ENCODE assay signal across 26 cellular contexts in genomic region chr6:138688580-138688979, GRCh38.
A peak's percentile ranks its signal among the peaks of the same experiment; 100 is the strongest.
DNase-seq lines count a peak whose midpoint lies in the region; ATAC-seq, FAIRE-seq and TF ChIP-seq lines count a peak whose summit lies in the region.
"Had no signal": no experiment of that assay in that cellular context is flagged by ENCODE, and none has a peak within 500 bp of the region (broad histone marks: within the 10 kb centered on the region; RNA-seq: fewer than 3 reads in every experiment).

No MANE protein-coding gene starts in this region.

- no peak overlapping the region for H3K14ac ChIP-seq in IMR-90 (replicated peaks; ENCODE audit: low read depth, low read length)
- no peak overlapping the region for H3K14ac ChIP-seq in H1 (ENCODE audit: insufficient read length)

- H4K20me1 ChIP-seq in IMR-90 (ENCODE audit: insufficient read depth, low read length) (no peaks in the 10 kb centered on the region), H1 (replicated peaks in 1 of 2; ENCODE audit: control insufficient read depth in 1 of 2, insufficient read depth in 2 of 2, low read length in 2 of 2) (peaks cover 2 to 3% of the 10 kb centered on the region in 2 experiments), smooth muscle cell (ENCODE audit: low read depth) (no peaks in the 10 kb centered on the region)

- no peak overlapping the region for H2BK5ac ChIP-seq in IMR-90 (ENCODE audit: low read depth, low read length, poor library complexity, severe bottlenecking)
- H2BK5ac ChIP-seq in H1 (ENCODE audit: low read depth, low read length): no peak overlapping the region

- H3K9ac ChIP-seq in IMR-90 (ENCODE audit: low read depth, low read length) (no peak overlapping the region), H1 (replicated peaks in 1 of 4; ENCODE audit: extremely low read depth in 1 of 4, low read depth in 3 of 4, low read length in 3 of 4) (no peak overlapping the region), liver (ENCODE audit: low read depth in 1 of 2, low read length in 2 of 2) (no peak overlapping the region), smooth muscle cell (ENCODE audit: low read depth) (no peak overlapping the region)
- H3K9ac ChIP-seq: BLaER1 treated with 17β-estradiol and CSF1 and Interleukin-3, amounts not matched to agents 10 nM and 100 nM had no signal

- no peak overlapping the region for H2AK5ac ChIP-seq in IMR-90 (ENCODE audit: low read depth, low read length)
- H2AK5ac ChIP-seq in H1 (ENCODE audit: low read depth, low read length): no peak overlapping the region

- H2AFZ ChIP-seq in IMR-90 (replicated peaks; ENCODE audit: low read length, poor library complexity) (no peak overlapping the region), H1 (ENCODE audit: low read length) (no peak overlapping the region), smooth muscle cell (ENCODE audit: low read depth) (no peak overlapping the region)
- H2AFZ ChIP-seq: GM23338 had no signal

- H3K4ac ChIP-seq in IMR-90 (ENCODE audit: low read depth, low read length) (no peak overlapping the region), H1 (replicated peaks; ENCODE audit: insufficient read length, low read depth, low read length) (no peak overlapping the region)

- H3K79me2 ChIP-seq in H1 (ENCODE audit: control insufficient read depth in 1 of 2, insufficient read depth in 2 of 2, low read length in 2 of 2) (peaks cover 0 to 61% of the 10 kb centered on the region in 2 experiments; a peak in 3 of 4 replicates), smooth muscle cell (ENCODE audit: low read depth) (peaks cover 69% of the 10 kb centered on the region)

- CTCF ChIA-PET in IMR-90 (lab: Yijun Ruan, JAX) (no interaction called here), H1 (lab: Charles Lee; ENCODE audit: partially characterized antibody) (interaction anchor here (0.6 to 1.6 kb wide), 4 partner anchors 33 to 1929 kb away, joined by 3 read pairs; no protein-coding TSS in a partner anchor)

- no peaks in the 10 kb centered on the region for H3K36me3 ChIP-seq in IMR-90 (ENCODE audit: control insufficient read depth, insufficient read depth, low read length)
- H3K36me3 ChIP-seq in H1 (ENCODE audit: control insufficient read depth in 2 of 4, insufficient read depth in 4 of 4, low read length in 3 of 4): no peaks in the 10 kb centered on the region; a peak in 2 of 8 replicates
- no peaks in the 10 kb centered on the region for H3K36me3 ChIP-seq in liver (ENCODE audit: control insufficient read depth in 4 of 4, insufficient read depth in 3 of 4, low read depth in 1 of 4, low read length in 3 of 4)
- no peaks in the 10 kb centered on the region for H3K36me3 ChIP-seq in smooth muscle cell (ENCODE audit: low read depth)
- H3K36me3 ChIP-seq: BE2C; BLaER1 treated with 17β-estradiol and CSF1 and Interleukin-3, amounts not matched to agents 10 nM and 100 nM; HAP-1 had no signal

- DNase-seq in IMR-90 (no peak), H1 (ENCODE audit: low read depth in 1 of 2, low spot score in 2 of 2) (no peak), smooth muscle cell (lab: John Stamatoyannopoulos, UW; ENCODE audit: unreplicated experiment) (no peak), NCI-H1048 (lab: John Stamatoyannopoulos, UW) (no peak), T-helper 1 cell (no peak), NCI-H146 treated with DMSO at 0.1 percent for 48 hours (lab: John Stamatoyannopoulos, UW; ENCODE audit: unreplicated experiment) (no peak), amygdala (lab: John Stamatoyannopoulos, UW) (no peak)
- DNase-seq: ACHN; AML-193; BE2C; CD4-positive, alpha-beta T cell; CD8-positive, alpha-beta memory T cell; DMS 273 treated with DMSO at 0.1 percent for 48 hours; DMS79; EL; GDM1; HFFc6 had no signal

- in situ Hi-C loops in IMR-90 (cut with MboI; ENCODE audit: low sequenced_read_pairs): loop anchor here (5.0 kb wide), 1 partner anchor 96 kb away; no protein-coding TSS in a partner anchor

- H3K23ac ChIP-seq in IMR-90 (ENCODE audit: low read depth, low read length) (no peak overlapping the region), H1 (ENCODE audit: insufficient read length) (no peak overlapping the region)

- H3F3A ChIP-seq in smooth muscle cell (ENCODE audit: low read depth): peaks cover 3% of the 10 kb centered on the region

- H3K18ac ChIP-seq in IMR-90 (ENCODE audit: low read depth, low read length) (no peak overlapping the region), H1 (ENCODE audit: extremely low read depth, low read length) (no peak overlapping the region)

- H3K4me2 ChIP-seq in IMR-90 (ENCODE audit: low read depth, low read length) (no peak overlapping the region), H1 (ENCODE audit: insufficient read depth in 1 of 2, low read depth in 2 of 2, low read length in 2 of 2) (no peak overlapping the region), smooth muscle cell (no peak overlapping the region)
- H3K4me2 ChIP-seq: BLaER1 treated with 17β-estradiol and CSF1 and Interleukin-3, amounts not matched to agents 10 nM and 100 nM; GM23338 had no signal

- H3K27ac ChIP-seq in IMR-90 (ENCODE audit: insufficient read depth, low read length) (no peak overlapping the region), H1 (ENCODE audit: low read depth, low read length) (no peak overlapping the region), liver (ENCODE audit: low read depth in 1 of 2, low read length in 2 of 2) (no peak overlapping the region), smooth muscle cell (ENCODE audit: low read depth) (peak overlapping the region; percentile 74)
- H3K27ac ChIP-seq: BLaER1 treated with 17β-estradiol and CSF1 and Interleukin-3, amounts not matched to agents 10 nM and 100 nM had no signal

- no peaks in the 10 kb centered on the region for H3K9me3 ChIP-seq in IMR-90 (ENCODE audit: control insufficient read depth, insufficient read depth, low read length)
- H3K9me3 ChIP-seq in H1 (ENCODE audit: insufficient read depth in 2 of 2, low read depth in 1 of 2, low read length in 1 of 2): no peaks in the 10 kb centered on the region
- H3K9me3 ChIP-seq in liver (ENCODE audit: control insufficient read depth in 4 of 4, low read length in 3 of 4): no peaks in the 10 kb centered on the region
- no peaks in the 10 kb centered on the region for H3K9me3 ChIP-seq in smooth muscle cell (replicated peaks; ENCODE audit: low read depth)
- H3K9me3 ChIP-seq: BE2C; BLaER1 treated with 17β-estradiol and CSF1 and Interleukin-3, amounts not matched to agents 10 nM and 100 nM; HAP-1 had no signal

- no peak overlapping the region for H3K56ac ChIP-seq in IMR-90 (ENCODE audit: extremely low read depth, insufficient read depth, low read length)
- H3K56ac ChIP-seq in H1 (replicated peaks; ENCODE audit: insufficient read length, low read depth, low read length): no peak overlapping the region

- dilution Hi-C loops in IMR-90 (cut with HindIII; ENCODE audit: low sequenced_read_pairs, unreplicated experiment): no loop called here

- no CpG with 5 or more reads among the region's 4 CpGs for WGBS in IMR-90 (ENCODE audit: extremely low coverage in 2 of 2, insufficient read length in 1 of 2), 2 experiments
- WGBS in H1 (ENCODE audit: extremely low coverage in 1 of 2, insufficient coverage in 1 of 2, insufficient read length in 1 of 2, insufficient replicate concordance in 2 of 2, low coverage in 1 of 2, low lambda C conversion rate in 2 of 2, missing lambda C conversion rate in 1 of 2), 2 experiments: 95% methylated on average over 4 of the region's 4 CpGs; no CpG with 5 or more reads in 1 of the 2 experiments
- WGBS in liver: 43% methylated on average over 4 of the region's 4 CpGs
- 92% methylated on average over 4 of the region's 4 CpGs for WGBS in smooth muscle cell (ENCODE audit: low lambda C conversion rate)

- no peak overlapping the region for H2AK9ac ChIP-seq in IMR-90 (replicated peaks; ENCODE audit: low read depth, low read length, poor library complexity)

- TF ChIP-seq RAD21 in IMR-90 (IDR thresholded peaks at IDR 0.05; ENCODE audit: low read length) (no peak), H1 (IDR thresholded peaks at IDR 0.05 in 1 of 2, conservative IDR thresholded peaks at IDR 0.05 in 1 of 2; ENCODE audit: low read depth in 2 of 2, low read length in 2 of 2) (no peak), liver (IDR thresholded peaks at IDR 0.05) (peak in 1 of 2 donors; percentile 9)

- POLR2A ChIA-PET in IMR-90 (lab: Charles Lee; ENCODE audit: unreplicated experiment): no interaction called here
- POLR2A ChIA-PET in H1 (lab: Charles Lee; ENCODE audit: partially characterized antibody): interaction anchor here (1.2 to 1.9 kb wide), 2 partner anchors 9 to 15 kb away, joined by 5 read pairs; no protein-coding TSS in a partner anchor

- no peak overlapping the region for H2BK15ac ChIP-seq in IMR-90 (ENCODE audit: low read depth, low read length)
- no peak overlapping the region for H2BK15ac ChIP-seq in H1 (ENCODE audit: low read length)

- no peak for TF ChIP-seq CTCF in IMR-90 (conservative IDR thresholded peaks at IDR 0.05; ENCODE audit: low read depth, low read length)
- TF ChIP-seq CTCF in H1 (IDR thresholded peaks at IDR 0.05; ENCODE audit: control extremely low read depth in 1 of 3, insufficient read depth in 1 of 3, low read depth in 1 of 3, low read length in 3 of 3): no peak
- TF ChIP-seq CTCF in liver (IDR thresholded peaks at IDR 0.05; ENCODE audit: low read depth, low read length, missing input control): no peak
- TF ChIP-seq CTCF in smooth muscle cell (IDR thresholded peaks at IDR 0.05; ENCODE audit: borderline replicate concordance, insufficient read depth, poor library complexity, severe bottlenecking): no peak

- intact Hi-C loops in IMR-90 (cut with micrococcal nuclease): no loop called here

- no peak for FAIRE-seq in H1 (lab: Jason Lieb, UNC)
- FAIRE-seq: A204.1, D721Med, GM12878, GM19239, H54 had no signal

- H2BK20ac ChIP-seq in IMR-90 (ENCODE audit: low read depth, low read length) (no peak overlapping the region), H1 (ENCODE audit: low read length) (no peak overlapping the region)

- peaks cover 3% of the 10 kb centered on the region for H3K9me1 ChIP-seq in IMR-90 (ENCODE audit: insufficient read depth, low read length)

- H3K4me3 ChIP-seq in IMR-90 (ENCODE audit: insufficient read depth, low read depth, low read length): no peak overlapping the region
- no peak overlapping the region for H3K4me3 ChIP-seq in H1 (ENCODE audit: extremely low read depth in 1 of 4, insufficient read depth in 2 of 4, low read depth in 3 of 4, low read length in 4 of 4)
- no peak overlapping the region for H3K4me3 ChIP-seq in liver (ENCODE audit: low read depth in 1 of 3, low read length in 3 of 3)
- no peak overlapping the region for H3K4me3 ChIP-seq in smooth muscle cell
- H3K4me3 ChIP-seq: BLaER1 treated with 17β-estradiol and CSF1 and Interleukin-3, amounts not matched to agents 10 nM and 100 nM; GM12878; GM23338; HAP-1 had no signal

- ATAC-seq in IMR-90 (ENCODE audit: low read depth): no peak
- ATAC-seq: GM12878, GM23338 had no signal

- H3K27me3 ChIP-seq in IMR-90 (ENCODE audit: control insufficient read depth, insufficient read depth, low read length): no peaks in the 10 kb centered on the region
- no peaks in the 10 kb centered on the region for H3K27me3 ChIP-seq in H1 (replicated peaks in 1 of 4; ENCODE audit: control insufficient read depth in 3 of 4, extremely low read depth in 1 of 4, insufficient read depth in 3 of 4, low read length in 3 of 4)
- H3K27me3 ChIP-seq in liver (ENCODE audit: control insufficient read depth in 4 of 4, insufficient read depth in 4 of 4, low read length in 3 of 4): no peaks in the 10 kb centered on the region
- no peaks in the 10 kb centered on the region for H3K27me3 ChIP-seq in smooth muscle cell (ENCODE audit: low read depth)
- H3K27me3 ChIP-seq: BLaER1 treated with 17β-estradiol and CSF1 and Interleukin-3, amounts not matched to agents 10 nM and 100 nM had no signal

- no peak overlapping the region for H2BK12ac ChIP-seq in H1 (ENCODE audit: low read depth, low read length)

- H3K4me1 ChIP-seq in IMR-90 (ENCODE audit: control insufficient read depth, insufficient read depth, low read length) (peaks cover 2% of the 10 kb centered on the region), H1 (replicated peaks in 1 of 4; ENCODE audit: control insufficient read depth in 3 of 4, insufficient read depth in 4 of 4, low read length in 3 of 4) (peaks cover 0 to under 1% (median under 1%) of the 10 kb centered on the region in 4 experiments; a peak in 4 of 7 replicates), liver (ENCODE audit: control insufficient read depth in 4 of 4, insufficient read depth in 4 of 4, low read length in 3 of 4) (peaks cover 0 to 24% (median 20%) of the 10 kb centered on the region in 4 donors), smooth muscle cell (ENCODE audit: low read depth) (no peaks in the 10 kb centered on the region)
- H3K4me1 ChIP-seq: BE2C had no signal

- H4K91ac ChIP-seq in IMR-90 (ENCODE audit: insufficient read depth, low read depth, low read length) (no peak overlapping the region), H1 (replicated peaks; ENCODE audit: insufficient read length, low read length) (no peak overlapping the region)

- H3K79me1 ChIP-seq in IMR-90 (ENCODE audit: low read depth in 1 of 2, low read length in 2 of 2) (peaks cover 34 to 55% of the 10 kb centered on the region in 2 experiments), H1 (ENCODE audit: low read depth, low read length) (peaks cover 1% of the 10 kb centered on the region)

- no TSS peak for BruUV-seq in IMR-90 (replicated peaks; lab: Mats Ljungman, UMichigan)

- no peak for TF ChIP-seq POLR2A in IMR-90 (IDR thresholded peaks at IDR 0.05; ENCODE audit: low read depth, low read length)
- TF ChIP-seq POLR2A in H1 (IDR thresholded peaks at IDR 0.05; ENCODE audit: control extremely low read depth in 1 of 2, low read depth in 2 of 2, low read length in 2 of 2): no peak

- no peak overlapping the region for H4K5ac ChIP-seq in IMR-90 (ENCODE audit: low read depth, low read length)
- no peak overlapping the region for H4K5ac ChIP-seq in H1 (ENCODE audit: insufficient read length, low read depth, low read length)

- TF ChIP-seq EP300 in H1 (IDR thresholded peaks at IDR 0.05; ENCODE audit: borderline replicate concordance in 1 of 2, low read depth in 2 of 2, low read length in 2 of 2): no peak

- H4K8ac ChIP-seq in IMR-90 (ENCODE audit: low read depth in 2 of 2, low read length in 2 of 2): no peak overlapping the region
- H4K8ac ChIP-seq in H1 (ENCODE audit: extremely low read depth, insufficient read depth, low read length): no peak overlapping the region

- no peak overlapping the region for H2BK120ac ChIP-seq in IMR-90 (ENCODE audit: low read depth, low read length)
- no peak overlapping the region for H2BK120ac ChIP-seq in H1 (replicated peaks; ENCODE audit: low read depth, low read length)

- H3K23me2 ChIP-seq in H1 (ENCODE audit: low read depth, low read length): peaks cover 8% of the 10 kb centered on the region; the same call in 1 of the 2 replicates
